In genomic region chr1:151822404-151822803, GRCh38 we compare ENCODE assay signal across 15 cellular contexts. TPM values are rescaled to one million over a fixed set of nuclear protein-coding genes. Genes with fewer than 3 reads are reported as not detected.
DNase-seq lines count a peak whose midpoint lies in the region; ATAC-seq, FAIRE-seq and TF ChIP-seq lines count a peak whose summit lies in the region.
"Had no signal": no experiment of that assay in that cellular context is flagged by ENCODE, and none has a peak within 500 bp of the region (broad histone marks: within the 10 kb centered on the region; RNA-seq: fewer than 3 reads in every experiment).

No MANE protein-coding gene starts in this region.

- H3K9me3 ChIP-seq in WERI-Rb-1 (ENCODE audit: severe bottlenecking) (no peaks in the 10 kb centered on the region), GM12878 (replicated peaks; ENCODE audit: control insufficient read depth, insufficient read depth, low read length) (no peaks in the 10 kb centered on the region), psoas muscle (no peaks in the 10 kb centered on the region), Caco-2 (no peaks in the 10 kb centered on the region)
- H3K9me3 ChIP-seq: transverse colon had no signal

- H3K9me3 Mint-ChIP-seq in GM23338 (no peaks in the 10 kb centered on the region), immature natural killer cell (no peaks in the 10 kb centered on the region), Caco-2 (ENCODE audit: unreplicated experiment) (no peaks in the 10 kb centered on the region)

- no TSS peak for BruUV-seq in GM12878 (replicated peaks; lab: Mats Ljungman, UMichigan)
- BruUV-seq in Caco-2 (replicated peaks; lab: Mats Ljungman, UMichigan) = no TSS peak

- intact Hi-C loops in GM12878 (cut with micrococcal nuclease; ENCODE audit: unreplicated experiment) = no loop called here
- intact Hi-C loops in psoas muscle (cut with DNase I) = no loop called here
- intact Hi-C loops in Caco-2 (cut with micrococcal nuclease; ENCODE audit: unreplicated experiment) = no loop called here

- H3K27ac ChIP-seq in GM23338 (ENCODE audit: low read depth) (no peak overlapping the region), WERI-Rb-1 (peak overlapping the region; percentile 9; the same call in 1 of the 2 replicates), GM12878 (ENCODE audit: control insufficient read depth, insufficient read depth) (no peak overlapping the region), psoas muscle (no peak overlapping the region)
- H3K27ac ChIP-seq: KMS-11, transverse colon had no signal

- H3K4me1 ChIP-seq in GM23338 (ENCODE audit: insufficient read depth) = peaks cover 15% of the 10 kb centered on the region
- H3K4me1 ChIP-seq in GM12878 (ENCODE audit: control insufficient read depth, insufficient read depth, low read length) = peaks cover 5% of the 10 kb centered on the region
- H3K4me1 ChIP-seq in psoas muscle = peaks cover 24% of the 10 kb centered on the region
- H3K4me1 ChIP-seq in Caco-2 = no peaks in the 10 kb centered on the region

- peaks cover 21% of the 10 kb centered on the region for H3K4me1 Mint-ChIP-seq in GM23338
- peaks cover 31% of the 10 kb centered on the region in 2 donors for H3K4me1 Mint-ChIP-seq in immature natural killer cell
- no peaks in the 10 kb centered on the region for H3K4me1 Mint-ChIP-seq in Caco-2 (ENCODE audit: low read depth, unreplicated experiment)

- no peaks in the 10 kb centered on the region for H4K20me1 ChIP-seq in GM23338 (replicated peaks; ENCODE audit: insufficient read depth)
- H4K20me1 ChIP-seq in GM12878 (ENCODE audit: control insufficient read depth, insufficient read depth) = no peaks in the 10 kb centered on the region

- TF ChIP-seq RAD21 in GM12878 (IDR thresholded peaks at IDR 0.05; ENCODE audit: insufficient read depth, low read depth, low read length) = no peak

- no peak for FAIRE-seq in GM12878 (lab: Jason Lieb, UNC)

- H3K9ac ChIP-seq in GM12878 (ENCODE audit: control insufficient read depth, insufficient read depth, low read length) = no peak overlapping the region
- H3K9ac ChIP-seq: KMS-11 had no signal

- no peaks in the 10 kb centered on the region for H3F3A ChIP-seq in GM23338 (replicated peaks; ENCODE audit: low read depth)

- RAD21 ChIA-PET in GM12878 (lab: Charles Lee; ENCODE audit: unreplicated experiment) = interaction anchor here (1.9 kb wide), 1 partner anchor 14 kb away, joined by 7 read pairs; no protein-coding TSS in a partner anchor

- SMC1A ChIA-PET in GM12878 (lab: Charles Lee; ENCODE audit: uncharacterized antibody, unreplicated experiment) = interaction anchor here (0.9 to 1.1 kb wide), 3 partner anchors 10 to 87 kb away, joined by 3 to 4 read pairs (median 3); partner anchors contain the start of gene MRPL9

- in situ Hi-C loops in GM12878 (cut with MboI) = no loop called here

- ATAC-seq in GM23338 (peak; percentile 15; the same call in 2 of the 3 replicates), GM12878 (no peak), psoas muscle (no peak), omental fat pad (ENCODE audit: low FRiP score) (no peak)

- H2AFZ ChIP-seq in GM23338 (no peak overlapping the region), GM12878 (ENCODE audit: control insufficient read depth, low read depth, low read length) (no peak overlapping the region)

- CTCF ChIA-PET in GM12878 (lab: Yijun Ruan, JAX) (no interaction called here), Caco-2 (lab: Charles Lee) (no interaction called here)

- H3K9me2 ChIP-seq in GM23338 (ENCODE audit: insufficient read depth) = no peaks in the 10 kb centered on the region

- POLR2A ChIA-PET in GM12878 (lab: Charles Lee) = interaction anchor here (1.3 kb wide), 1 partner anchor 12 kb away, joined by 4 read pairs; no protein-coding TSS in a partner anchor
- POLR2A ChIA-PET in Caco-2 (lab: Charles Lee) = no interaction called here

- no peaks in the 10 kb centered on the region for H3K36me3 ChIP-seq in GM23338 (ENCODE audit: insufficient read depth)
- H3K36me3 ChIP-seq in WERI-Rb-1 = no peaks in the 10 kb centered on the region
- H3K36me3 ChIP-seq in GM12878 (ENCODE audit: control insufficient read depth in 2 of 2, insufficient read depth in 2 of 2, low read length in 1 of 2) = no peaks in the 10 kb centered on the region
- H3K36me3 ChIP-seq in psoas muscle (ENCODE audit: insufficient read depth in 1 of 2, low read depth in 1 of 2) = no peaks in the 10 kb centered on the region
- no peaks in the 10 kb centered on the region for H3K36me3 ChIP-seq in Caco-2 (ENCODE audit: control insufficient read depth, insufficient read depth, low read length)
- H3K36me3 ChIP-seq: transverse colon had no signal

- H3K27me3 Mint-ChIP-seq in GM23338 (ENCODE audit: insufficient read depth, low read depth, poor library complexity) (peaks cover 21% of the 10 kb centered on the region), immature natural killer cell (ENCODE audit: low read depth in 3 of 3) (peaks cover 2 to 10% (median 3%) of the 10 kb centered on the region in 3 donors), Caco-2 (ENCODE audit: insufficient read depth, unreplicated experiment) (no peaks in the 10 kb centered on the region)

- H3K4me2 ChIP-seq in GM23338 (no peak overlapping the region), GM12878 (ENCODE audit: control insufficient read depth, insufficient read depth) (no peak overlapping the region)
- H3K4me2 ChIP-seq: KMS-11 had no signal

- H3K27me3 ChIP-seq in GM23338 (ENCODE audit: insufficient read depth) = no peaks in the 10 kb centered on the region
- no peaks in the 10 kb centered on the region for H3K27me3 ChIP-seq in WERI-Rb-1 (ENCODE audit: insufficient read depth, low read depth, severe bottlenecking)
- H3K27me3 ChIP-seq in GM12878 (replicated peaks in 1 of 2; ENCODE audit: control insufficient read depth in 2 of 2, insufficient read depth in 2 of 2, low read length in 1 of 2) = no peaks in the 10 kb centered on the region
- no peaks in the 10 kb centered on the region for H3K27me3 ChIP-seq in psoas muscle (ENCODE audit: insufficient read depth in 3 of 3, low read length in 2 of 3)
- no peaks in the 10 kb centered on the region; the same call in none of the 2 replicates for H3K27me3 ChIP-seq in Caco-2 (replicated peaks; ENCODE audit: control insufficient read depth, insufficient read depth, low read length)
- H3K27me3 ChIP-seq: transverse colon had no signal

- H3K4me3 ChIP-seq in GM23338 = no peak overlapping the region
- H3K4me3 ChIP-seq in WERI-Rb-1 (ENCODE audit: low read depth, low read length) = no peak overlapping the region
- no peak overlapping the region for H3K4me3 ChIP-seq in GM12878
- no peak overlapping the region for H3K4me3 ChIP-seq in psoas muscle
- no peak overlapping the region for H3K4me3 ChIP-seq in Caco-2 (ENCODE audit: low read depth, low read length)
- H3K4me3 ChIP-seq: transverse colon had no signal

- H3K79me2 ChIP-seq in GM23338 (replicated peaks; ENCODE audit: insufficient read depth) = no peaks in the 10 kb centered on the region
- H3K79me2 ChIP-seq in GM12878 (ENCODE audit: control insufficient read depth, insufficient read depth, low read length) = no peaks in the 10 kb centered on the region

- 11% methylated on average over 7 of the region's 7 CpGs for WGBS in GM12878 (ENCODE audit: insufficient coverage, insufficient replicate concordance, low lambda C conversion rate, missing lambda C conversion rate)
- 76 to 82% (median 77%) methylated on average over 6 to 7 of the region's 7 CpGs for WGBS in psoas muscle, 3 donors

- H3K4me3 Mint-ChIP-seq in GM23338 = no peak overlapping the region; the same call in 2 of the 3 replicates
- no peak overlapping the region for H3K4me3 Mint-ChIP-seq in immature natural killer cell
- no peak overlapping the region for H3K4me3 Mint-ChIP-seq in Caco-2 (ENCODE audit: unreplicated experiment)

- H3K36me3 Mint-ChIP-seq in GM23338 (ENCODE audit: low read depth) (no peaks in the 10 kb centered on the region), immature natural killer cell (no peaks in the 10 kb centered on the region), Caco-2 (ENCODE audit: insufficient read depth, unreplicated experiment) (no peaks in the 10 kb centered on the region)

- TF ChIP-seq POLR2A in GM12878 (IDR thresholded peaks at IDR 0.05; ENCODE audit: low read depth, low read length) = no peak

- H3K27ac Mint-ChIP-seq in GM23338 = no peak overlapping the region
- no peak overlapping the region for H3K27ac Mint-ChIP-seq in immature natural killer cell
- no peak overlapping the region for H3K27ac Mint-ChIP-seq in Caco-2 (ENCODE audit: unreplicated experiment)

- TF ChIP-seq EP300 in GM12878 (IDR thresholded peaks at IDR 0.05; ENCODE audit: borderline replicate concordance in 1 of 2, control insufficient read depth in 1 of 2, low read depth in 2 of 2, low read length in 2 of 2) = no peak

- DNase-seq in GM23338 (ENCODE audit: low spot score) = no peak
- peak; percentile 66 for DNase-seq in WERI-Rb-1
- no peak for DNase-seq in GM12878 (ENCODE audit: low read depth, low spot score)
- peak; percentile 73 for DNase-seq in stimulated activated CD4-positive, alpha-beta T cell treated with anti-CD3 and anti-CD28 coated beads, Interleukin-4, amount 100 ng/mL, for 24 hours
- DNase-seq in immature natural killer cell = no peak
- no peak for DNase-seq in psoas muscle
- DNase-seq in omental fat pad (ENCODE audit: low spot score) = no peak
- DNase-seq in Caco-2 = no peak
- DNase-seq: activated CD4-positive, CD25-positive, alpha-beta regulatory T cell; dermis blood vessel endothelial cell; transverse colon had no signal

- TF ChIP-seq CTCF in GM23338 (conservative IDR thresholded peaks at IDR 0.05; ENCODE audit: low read depth in 2 of 2) (no peak), WERI-Rb-1 (IDR thresholded peaks at IDR 0.05; ENCODE audit: low read depth, low read length) (no peak), GM12878 (IDR thresholded peaks at IDR 0.05 in 2 of 3, conservative IDR thresholded peaks at IDR 0.05 in 1 of 3; ENCODE audit: control insufficient read depth in 2 of 3, extremely low read depth in 1 of 3, insufficient read depth in 1 of 3, low read depth in 3 of 3, low read length in 3 of 3) (no peak), psoas muscle (IDR thresholded peaks at IDR 0.05) (no peak), omental fat pad (IDR thresholded peaks at IDR 0.05) (no peak), Caco-2 (IDR thresholded peaks at IDR 0.05; ENCODE audit: insufficient read depth in 1 of 2, low read depth in 1 of 2, low read length in 1 of 2, severe bottlenecking in 1 of 2, unreplicated experiment in 1 of 2) (no peak)

RNA-seq across cellular contexts. Expression of gene RORC, which starts 9.2 kb away (rescaled TPM):
- total RNA-seq in GM23338 (2014; rRNA removed; shearing (Covaris generic)) = 0.97 and 1.6 TPM in 2 replicates
- polyA plus RNA-seq in GM23338 (2016; fragmentation: Nextera tagmentation; extraction: Ambion mirVana) (0.26 and 0.29 TPM in 2 replicates), GM12878 (2011; rRNA removed) (not detected in 2 replicates), GM12878 (2014; fragmentation: Illumina TruSeq; extraction: Trizol) (not detected in 2 replicates), GM12878 (2014; fragmentation: Nextera tagmentation; extraction: Ambion mirVana) (not detected), GM12878 (2014; rRNA removed) (not detected in 2 replicates), GM12878 (2016; fragmentation: Nextera tagmentation; extraction: Ambion mirVana) (not detected), immature natural killer cell (1 to 10 TPM in 2 of 3 donors, under 1 TPM in 1; 0.40 to 1.6 (median 1.4) TPM), psoas muscle (10 to 100 TPM in 2 of 3 donors, 1 to 10 TPM in 1; 3.5 to 89.2 (median 62.9) TPM)
- total RNA-seq in GM12878 (2013; cell fraction: nucleolus; rRNA removed) = not detected in 2 replicates
- total RNA-seq in GM12878 (2014; rRNA removed) (not detected in 2 replicates), GM12878 (2014; rRNA removed; fragmentation: Illumina TruSeq; extraction: Trizol) (not detected in 2 replicates), GM12878 (2021) (0.05 TPM in 1 of 2 replicates, not detected in the other), psoas muscle (100 to 1,000 TPM in 1 of 4 donors, 10 to 100 TPM in 3; 35.0 to 109 (median 67.7) TPM), omental fat pad (10 to 100 TPM in 1 of 4 donors, 1 to 10 TPM in 2, not detected in 1; 2.0 to 16.0 (median 5.8) TPM), Caco-2 (2022) (not detected in 2 replicates)
- not detected for polyA plus RNA-seq in GM12878 (2011; ENCODE audit: low read depth)
- polyA plus RNA-seq in GM12878 (2011; cell fraction: cytosol; rRNA removed) = 0.02 TPM in 1 of 2 replicates, not detected in the other
- not detected in 2 replicates for polyA plus RNA-seq in GM12878 (2011; cell fraction: nucleus; rRNA removed)
- polyA plus RNA-seq in GM12878 (2012) = not detected in 2 replicates
- not detected in 2 replicates for polyA minus RNA-seq in GM12878 (2011; rRNA and poly(A)+ RNA removed)
- polyA minus RNA-seq in GM12878 (2011; cell fraction: cytosol; rRNA and poly(A)+ RNA removed) = not detected in 2 replicates
- not detected in 2 replicates for polyA minus RNA-seq in GM12878 (2011; cell fraction: nucleus; rRNA and poly(A)+ RNA removed)
- total RNA-seq: pulmonary artery endothelial cell had no signal

RNA-seq across cellular contexts. Expression of gene LINGO4, which starts 17.2 kb away (rescaled TPM):
- not detected in 2 replicates for total RNA-seq in GM23338 (2014; rRNA removed; shearing (Covaris generic))
- not detected in 2 replicates for polyA plus RNA-seq in GM23338 (2016; fragmentation: Nextera tagmentation; extraction: Ambion mirVana)
- not detected in 2 replicates for total RNA-seq in GM12878 (2013; cell fraction: nucleolus; rRNA removed)
- not detected in 2 replicates for total RNA-seq in GM12878 (2014; rRNA removed)
- total RNA-seq in GM12878 (2014; rRNA removed; fragmentation: Illumina TruSeq; extraction: Trizol) = not detected in 2 replicates
- not detected in 2 replicates for total RNA-seq in GM12878 (2021)
- not detected for polyA plus RNA-seq in GM12878 (2011; ENCODE audit: low read depth)
- not detected in 2 replicates for polyA plus RNA-seq in GM12878 (2011; rRNA removed)
- polyA plus RNA-seq in GM12878 (2011; cell fraction: cytosol; rRNA removed) = not detected in 2 replicates
- polyA plus RNA-seq in GM12878 (2011; cell fraction: nucleus; rRNA removed) = not detected in 2 replicates
- not detected in 2 replicates for polyA plus RNA-seq in GM12878 (2012)
- polyA plus RNA-seq in GM12878 (2014; fragmentation: Illumina TruSeq; extraction: Trizol) = not detected in 2 replicates
- not detected for polyA plus RNA-seq in GM12878 (2014; fragmentation: Nextera tagmentation; extraction: Ambion mirVana)
- not detected in 2 replicates for polyA plus RNA-seq in GM12878 (2014; rRNA removed)
- polyA plus RNA-seq in GM12878 (2016; fragmentation: Nextera tagmentation; extraction: Ambion mirVana) = not detected
- polyA minus RNA-seq in GM12878 (2011; rRNA and poly(A)+ RNA removed) = not detected in 2 replicates
- polyA minus RNA-seq in GM12878 (2011; cell fraction: cytosol; rRNA and poly(A)+ RNA removed) = not detected in 2 replicates
- not detected in 2 replicates for polyA minus RNA-seq in GM12878 (2011; cell fraction: nucleus; rRNA and poly(A)+ RNA removed)
- polyA plus RNA-seq in immature natural killer cell = 1 to 10 TPM in 1 of 3 donors, not detected in 2; 1.3 TPM
- 10 to 100 TPM in 1 of 4 donors, 1 to 10 TPM in 3; 3.6 to 18.2 (median 6.9) TPM for total RNA-seq in psoas muscle
- polyA plus RNA-seq in psoas muscle = 1 to 10 TPM in 2 of 3 donors, under 1 TPM in 1; 0.36 to 4.6 (median 3.6) TPM
- under 1 TPM in 1 of 4 donors, not detected in 3; 0.19 TPM for total RNA-seq in omental fat pad
- not detected in 2 replicates for total RNA-seq in Caco-2 (2022)
- total RNA-seq: dermis blood vessel endothelial cell, pulmonary artery endothelial cell, SK-MEL-5 had no signal

RNA-seq across cellular contexts. Expression of gene C2CD4D, which starts 17.2 kb away (rescaled TPM):
- 0.35 TPM in 1 of 2 replicates, not detected in the other for total RNA-seq in GM23338 (2014; rRNA removed; shearing (Covaris generic))
- polyA plus RNA-seq in GM23338 (2016; fragmentation: Nextera tagmentation; extraction: Ambion mirVana) (0.82 and 0.92 TPM in 2 replicates), GM12878 (2011; rRNA removed) (0.04 and 0.16 TPM in 2 replicates), GM12878 (2014; fragmentation: Illumina TruSeq; extraction: Trizol) (not detected in 2 replicates), GM12878 (2014; fragmentation: Nextera tagmentation; extraction: Ambion mirVana) (under 1 TPM in 1 of 2 experiments, not detected in 1; 0.03 TPM), GM12878 (2014; rRNA removed) (0.09 and 0.51 TPM in 2 replicates), GM12878 (2016; fragmentation: Nextera tagmentation; extraction: Ambion mirVana) (under 1 TPM; 0.09 to 0.27 TPM), immature natural killer cell (under 1 TPM; 0.22 to 0.52 (median 0.32) TPM), psoas muscle (not detected)
- total RNA-seq in GM12878 (2013; cell fraction: nucleolus; rRNA removed) = 0.50 and 0.54 TPM in 2 replicates
- total RNA-seq in GM12878 (2014; rRNA removed) (0.11 TPM in 1 of 2 replicates, not detected in the other), GM12878 (2014; rRNA removed; fragmentation: Illumina TruSeq; extraction: Trizol) (not detected in 2 replicates), GM12878 (2021) (0.51 and 0.67 TPM in 2 replicates), psoas muscle (under 1 TPM in 1 of 4 donors, not detected in 3; 0.47 TPM), omental fat pad (1 to 10 TPM in 1 of 4 donors, not detected in 3; 1.9 TPM), Caco-2 (2022) (0.23 and 0.60 TPM in 2 replicates)
- polyA plus RNA-seq in GM12878 (2011; ENCODE audit: low read depth) = not detected
- polyA plus RNA-seq in GM12878 (2011; cell fraction: cytosol; rRNA removed) = 0.12 and 0.43 TPM in 2 replicates
- 0.94 and 1.0 TPM in 2 replicates for polyA plus RNA-seq in GM12878 (2011; cell fraction: nucleus; rRNA removed)
- polyA plus RNA-seq in GM12878 (2012) = 0.10 and 0.16 TPM in 2 replicates
- polyA minus RNA-seq in GM12878 (2011; rRNA and poly(A)+ RNA removed) = not detected in 2 replicates
- polyA minus RNA-seq in GM12878 (2011; cell fraction: cytosol; rRNA and poly(A)+ RNA removed) = not detected in 2 replicates
- polyA minus RNA-seq in GM12878 (2011; cell fraction: nucleus; rRNA and poly(A)+ RNA removed) = 0.85 and 1.6 TPM in 2 replicates
- total RNA-seq: dermis blood vessel endothelial cell, transverse colon had no signal

RNA-seq across cellular contexts. Expression of gene THEM5, which starts 31.1 kb away (rescaled TPM):
- total RNA-seq in GM23338 (2014; rRNA removed; shearing (Covaris generic)) = not detected in 2 replicates
- polyA plus RNA-seq in GM23338 (2016; fragmentation: Nextera tagmentation; extraction: Ambion mirVana) = 0.38 TPM in 1 of 2 replicates, not detected in the other
- not detected in 2 replicates for total RNA-seq in GM12878 (2013; cell fraction: nucleolus; rRNA removed)
- total RNA-seq in GM12878 (2014; rRNA removed) = not detected in 2 replicates
- total RNA-seq in GM12878 (2014; rRNA removed; fragmentation: Illumina TruSeq; extraction: Trizol) = not detected in 2 replicates
- total RNA-seq in GM12878 (2021) = not detected in 2 replicates
- not detected for polyA plus RNA-seq in GM12878 (2011; ENCODE audit: low read depth)
- polyA plus RNA-seq in GM12878 (2011; rRNA removed) = not detected in 2 replicates
- not detected in 2 replicates for polyA plus RNA-seq in GM12878 (2011; cell fraction: cytosol; rRNA removed)
- not detected in 2 replicates for polyA plus RNA-seq in GM12878 (2011; cell fraction: nucleus; rRNA removed)
- polyA plus RNA-seq in GM12878 (2012) = not detected in 2 replicates
- polyA plus RNA-seq in GM12878 (2014; fragmentation: Illumina TruSeq; extraction: Trizol) = not detected in 2 replicates
- polyA plus RNA-seq in GM12878 (2014; fragmentation: Nextera tagmentation; extraction: Ambion mirVana) = not detected
- not detected in 2 replicates for polyA plus RNA-seq in GM12878 (2014; rRNA removed)
- under 1 TPM in 1 of 2 experiments, not detected in 1; 0.16 TPM for polyA plus RNA-seq in GM12878 (2016; fragmentation: Nextera tagmentation; extraction: Ambion mirVana)
- not detected in 2 replicates for polyA minus RNA-seq in GM12878 (2011; rRNA and poly(A)+ RNA removed)
- polyA minus RNA-seq in GM12878 (2011; cell fraction: cytosol; rRNA and poly(A)+ RNA removed) = not detected in 2 replicates
- polyA minus RNA-seq in GM12878 (2011; cell fraction: nucleus; rRNA and poly(A)+ RNA removed) = not detected in 2 replicates
- under 1 TPM in 1 of 3 donors, not detected in 2; 0.56 TPM for polyA plus RNA-seq in immature natural killer cell
- not detected for total RNA-seq in psoas muscle
- not detected for polyA plus RNA-seq in psoas muscle
- not detected for total RNA-seq in omental fat pad
- total RNA-seq in Caco-2 (2022) = not detected in 2 replicates
- total RNA-seq: mononuclear cell, pulmonary artery endothelial cell, SK-MEL-5, transverse colon had no signal

RNA-seq across cellular contexts. Expression of gene TDRKH, which starts 32.1 kb away (rescaled TPM):
- total RNA-seq in GM23338 (2014; rRNA removed; shearing (Covaris generic)) = 19.6 and 25.6 TPM in 2 replicates
- polyA plus RNA-seq in GM23338 (2016; fragmentation: Nextera tagmentation; extraction: Ambion mirVana) (8.9 and 10.2 TPM in 2 replicates), GM12878 (2011; rRNA removed) (1.5 and 1.8 TPM in 2 replicates), GM12878 (2014; fragmentation: Illumina TruSeq; extraction: Trizol) (3.9 and 4.3 TPM in 2 replicates), GM12878 (2014; fragmentation: Nextera tagmentation; extraction: Ambion mirVana) (1 to 10 TPM; 1.3 to 1.6 TPM), GM12878 (2014; rRNA removed) (2.8 and 3.0 TPM in 2 replicates), GM12878 (2016; fragmentation: Nextera tagmentation; extraction: Ambion mirVana) (1 to 10 TPM; 8.3 to 8.4 TPM), immature natural killer cell (10 to 100 TPM; 12.0 to 16.1 (median 16.0) TPM), psoas muscle (1 to 10 TPM; 2.4 to 8.1 (median 3.6) TPM)
- total RNA-seq in GM12878 (2013; cell fraction: nucleolus; rRNA removed) = 1.7 and 3.3 TPM in 2 replicates
- total RNA-seq in GM12878 (2014; rRNA removed) (2.4 and 4.3 TPM in 2 replicates), GM12878 (2014; rRNA removed; fragmentation: Illumina TruSeq; extraction: Trizol) (2.9 and 3.5 TPM in 2 replicates), GM12878 (2021) (3.6 and 5.1 TPM in 2 replicates), psoas muscle (10 to 100 TPM in 1 of 4 donors, 1 to 10 TPM in 3; 4.1 to 12.1 (median 5.8) TPM), omental fat pad (1 to 10 TPM; 3.2 to 4.9 (median 4.1) TPM), Caco-2 (2022) (12.6 and 15.0 TPM in 2 replicates)
- 3.0 TPM for polyA plus RNA-seq in GM12878 (2011; ENCODE audit: low read depth)
- 1.3 and 1.4 TPM in 2 replicates for polyA plus RNA-seq in GM12878 (2011; cell fraction: cytosol; rRNA removed)
- 0.80 and 0.97 TPM in 2 replicates for polyA plus RNA-seq in GM12878 (2011; cell fraction: nucleus; rRNA removed)
- 3.0 and 4.1 TPM in 2 replicates for polyA plus RNA-seq in GM12878 (2012)
- 1.0 and 1.1 TPM in 2 replicates for polyA minus RNA-seq in GM12878 (2011; rRNA and poly(A)+ RNA removed)
- 0.40 and 0.52 TPM in 2 replicates for polyA minus RNA-seq in GM12878 (2011; cell fraction: cytosol; rRNA and poly(A)+ RNA removed)
- polyA minus RNA-seq in GM12878 (2011; cell fraction: nucleus; rRNA and poly(A)+ RNA removed) = 1.8 TPM in 1 of 2 replicates, not detected in the other

Comparison
In these comparisons a context has a peak if more than half of its experiments do, and no peak if none do; other contexts are left out.
1. DNase-seq: peak in WERI-Rb-1 (single experiment) and stimulated activated CD4-positive, alpha-beta T cell treated with anti-CD3 and anti-CD28 coated beads, Interleukin-4, amount 100 ng/mL, for 24 hours (single experiment); none in GM23338 (single experiment), GM12878 (single experiment), immature natural killer cell (0 of 3), psoas muscle (0 of 2), omental fat pad (single experiment) and Caco-2 (0 of 2).